8 cellular contexts compared by ENCODE assay signal in genomic region chr5:66987949-66988838, GRCh38.
A peak's percentile ranks its signal among the peaks of the same experiment; 100 is the strongest.
DNase-seq lines count a peak whose midpoint lies in the region; ATAC-seq and TF ChIP-seq lines count a peak whose summit lies in the region.

No MANE protein-coding gene starts in this region.

- H3K9me3 Mint-ChIP-seq in HFFc6: no peaks in the 10 kb centered on the region

- H3K79me2 ChIP-seq in OCI-LY3 (ENCODE audit: low read length): no peaks in the 10 kb centered on the region

- H3K27me3 Mint-ChIP-seq in HFFc6 (ENCODE audit: insufficient read depth): peaks cover 7% of the 10 kb centered on the region

- H3K27ac ChIP-seq in OCI-LY3 (ENCODE audit: low read length): no peak overlapping the region

- H3K9ac ChIP-seq in OCI-LY3 (ENCODE audit: low read length): no peak overlapping the region

- intact Hi-C loops in mucosa of descending colon (cut with DNase I, micrococcal nuclease): no loop called here

- no peak overlapping the region for H3K4me3 ChIP-seq in OCI-LY3 (ENCODE audit: low read length)
- H3K4me3 ChIP-seq in mucosa of descending colon: no peak overlapping the region

- H3K9me3 ChIP-seq in OCI-LY3 (ENCODE audit: insufficient read depth, low read length) (no peaks in the 10 kb centered on the region), mucosa of descending colon (no peaks in the 10 kb centered on the region)

- no peak overlapping the region for H2AFZ ChIP-seq in OCI-LY3 (ENCODE audit: low read depth, low read length)

- H3K36me3 ChIP-seq in OCI-LY3 (replicated peaks; ENCODE audit: low read depth, low read length) (no peaks in the 10 kb centered on the region), mucosa of descending colon (ENCODE audit: low read depth) (no peaks in the 10 kb centered on the region)

- H3K4me1 Mint-ChIP-seq in HFFc6 (ENCODE audit: low read depth): peaks cover 22% of the 10 kb centered on the region

- H3K4me1 ChIP-seq in OCI-LY3 (ENCODE audit: low read length) (no peaks in the 10 kb centered on the region), mucosa of descending colon (ENCODE audit: low read depth) (peaks cover 27% of the 10 kb centered on the region)

- no peak overlapping the region for H3K27ac Mint-ChIP-seq in HFFc6

- peaks cover 19% of the 10 kb centered on the region for H3K27me3 ChIP-seq in OCI-LY3 (ENCODE audit: low read depth, low read length)

- H4K20me1 ChIP-seq in OCI-LY3 (ENCODE audit: insufficient read depth, low read length): no peaks in the 10 kb centered on the region

- DNase-seq in NCI-H2227 (lab: John Stamatoyannopoulos, UW; ENCODE audit: unreplicated experiment) (peak; percentile 23), NCI-H2227 treated with DMSO at 0.1 percent for 48 hours (lab: John Stamatoyannopoulos, UW) (no peak), HFFc6 (peak; percentile 21), dermis blood vessel endothelial cell (peak; percentile 59), mucosa of descending colon (no peak), DMS79 (lab: John Stamatoyannopoulos, UW) (no peak)
- DNase-seq in activated CD4-positive, alpha-beta T cell treated with anti-CD3 and anti-CD28 coated beads for 1 hour: no peak

- no peak overlapping the region for H3K4me3 Mint-ChIP-seq in HFFc6

- no peak overlapping the region for H3K4me2 ChIP-seq in OCI-LY3 (ENCODE audit: low read length)

- no peaks in the 10 kb centered on the region for H3K36me3 Mint-ChIP-seq in HFFc6 (ENCODE audit: low read depth)

- TF ChIP-seq CTCF in HFFc6 (IDR thresholded peaks at IDR 0.05) (peak; percentile 92), OCI-LY3 (IDR thresholded peaks at IDR 0.05; ENCODE audit: low read depth, low read length) (peak; percentile 56), mucosa of descending colon (IDR thresholded peaks at IDR 0.05) (peak; percentile 65)

- ATAC-seq in mucosa of descending colon: peak; percentile 47

Comparison
In these comparisons a context has a peak if more than half of its experiments do, and no peak if none do; other contexts are left out.
1. DNase-seq: peak in NCI-H2227 (single experiment), HFFc6 (single experiment) and dermis blood vessel endothelial cell (single experiment); none in NCI-H2227 treated with DMSO at 0.1 percent for 48 hours (single experiment), mucosa of descending colon (0 of 3), DMS79 (single experiment) and activated CD4-positive, alpha-beta T cell treated with anti-CD3 and anti-CD28 coated beads for 1 hour (single experiment).
2. Peak in every context shown above with its lines, with median percentiles within 50 percentile points of each other: CTCF ChIP-seq.